20 cellular contexts compared by ENCODE assay signal in the genomic region with DNA sequence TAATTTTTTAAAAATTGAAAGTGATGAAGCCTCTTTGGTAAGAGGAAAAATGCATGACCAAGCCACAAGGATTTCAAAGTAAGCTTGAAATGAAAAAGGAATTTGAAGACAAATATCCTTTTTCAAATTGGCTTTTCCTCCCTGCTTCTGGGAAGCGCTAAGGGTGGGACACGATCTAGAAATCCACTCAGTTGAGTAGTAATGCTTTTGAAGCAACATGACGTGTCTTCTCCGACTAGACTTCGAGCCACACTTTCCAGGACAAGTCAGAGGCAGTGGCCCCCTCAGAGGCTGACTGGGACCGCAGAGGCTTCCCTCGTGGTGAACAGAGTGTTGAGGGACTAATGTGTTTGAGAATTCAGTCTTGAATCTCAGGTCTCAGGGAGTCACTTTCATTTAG. TPM values are rescaled to one million over a fixed set of nuclear protein-coding genes. Genes with fewer than 3 reads are reported as not detected.
A peak's percentile ranks its signal among the peaks of the same experiment; 100 is the strongest.
DNase-seq lines count a peak whose midpoint lies in the region; ATAC-seq and TF ChIP-seq lines count a peak whose summit lies in the region.
"Had no signal": no experiment of that assay in that cellular context is flagged by ENCODE, and none has a peak within 500 bp of the region (broad histone marks: within the 10 kb centered on the region; RNA-seq: fewer than 3 reads in every experiment).

No MANE protein-coding gene starts in this region.

- dilution Hi-C loops in IMR-90 (cut with HindIII; ENCODE audit: low sequenced_read_pairs, unreplicated experiment): no loop called here

- POLR2A ChIA-PET in IMR-90 (lab: Charles Lee; ENCODE audit: unreplicated experiment): no interaction called here

- in situ Hi-C loops in IMR-90 (cut with MboI; ENCODE audit: low sequenced_read_pairs): no loop called here

- no peak overlapping the region for H3K56ac ChIP-seq in IMR-90 (ENCODE audit: extremely low read depth, insufficient read depth, low read length)

- H3K4me1 ChIP-seq in IMR-90 (ENCODE audit: control insufficient read depth, insufficient read depth, low read length): peaks cover 28% of the 10 kb centered on the region

- H3K14ac ChIP-seq in IMR-90 (replicated peaks; ENCODE audit: low read depth, low read length): peak overlapping the region; percentile 48

- 49% methylated on average over 5 of the region's 7 CpGs; no CpG with 5 or more reads in 1 of the 2 experiments for WGBS in IMR-90 (ENCODE audit: extremely low coverage in 2 of 2, insufficient read length in 1 of 2), 2 experiments

- no TSS peak for BruUV-seq in IMR-90 (replicated peaks; lab: Mats Ljungman, UMichigan)

- H3K18ac ChIP-seq in IMR-90 (ENCODE audit: low read depth, low read length): peak overlapping the region; percentile 56

- H3K27me3 ChIP-seq in IMR-90 (ENCODE audit: control insufficient read depth, insufficient read depth, low read length): no peaks in the 10 kb centered on the region

- peak overlapping the region; percentile 15; the same call in 1 of the 3 replicates for H2BK15ac ChIP-seq in IMR-90 (ENCODE audit: low read depth, low read length)

- no peak overlapping the region for H2AK9ac ChIP-seq in IMR-90 (replicated peaks; ENCODE audit: low read depth, low read length, poor library complexity)

- H4K91ac ChIP-seq in IMR-90 (ENCODE audit: insufficient read depth, low read depth, low read length): peak overlapping the region; percentile 52; the same call in 1 of the 2 replicates

- CTCF ChIA-PET in IMR-90 (lab: Yijun Ruan, JAX): interaction anchor here (1.0 kb wide), 1 partner anchor 41 kb away, joined by 3 read pairs; no protein-coding TSS in a partner anchor

- no peak for TF ChIP-seq RAD21 in IMR-90 (IDR thresholded peaks at IDR 0.05; ENCODE audit: low read length)

- H3K4me2 ChIP-seq in IMR-90 (ENCODE audit: low read depth, low read length): peak overlapping the region; percentile 38

- no peaks in the 10 kb centered on the region for H3K36me3 ChIP-seq in IMR-90 (ENCODE audit: control insufficient read depth, insufficient read depth, low read length)

- TF ChIP-seq POLR2A in IMR-90 (IDR thresholded peaks at IDR 0.05; ENCODE audit: low read depth, low read length): no peak

- H2BK120ac ChIP-seq in IMR-90 (ENCODE audit: low read depth, low read length): peak overlapping the region; percentile 56

- no peak overlapping the region for H3K4me3 ChIP-seq in IMR-90 (ENCODE audit: insufficient read depth, low read depth, low read length)
- H3K4me3 ChIP-seq: GM12878, K562 had no signal

- peak overlapping the region; percentile 0; the same call in 1 of the 2 replicates for H3K27ac ChIP-seq in IMR-90 (ENCODE audit: insufficient read depth, low read length)

- H3K9me3 ChIP-seq in IMR-90 (ENCODE audit: control insufficient read depth, insufficient read depth, low read length): no peaks in the 10 kb centered on the region

- H2AFZ ChIP-seq in IMR-90 (replicated peaks; ENCODE audit: low read length, poor library complexity): peak overlapping the region; percentile 45

- no peak overlapping the region for H2BK5ac ChIP-seq in IMR-90 (ENCODE audit: low read depth, low read length, poor library complexity, severe bottlenecking)

- no peak for ATAC-seq in IMR-90 (ENCODE audit: low read depth)
- peak; percentile 55 for ATAC-seq in sciatic nerve
- ATAC-seq in GM18498 (IDR thresholded peaks at IDR 0.05; ENCODE audit: unreplicated experiment): no peak
- ATAC-seq: CD8-positive, alpha-beta T cell; GM12878 had no signal

- peak overlapping the region; percentile 57 for H2AK5ac ChIP-seq in IMR-90 (ENCODE audit: low read depth, low read length)

- peak overlapping the region; percentile 77 for H3K4ac ChIP-seq in IMR-90 (ENCODE audit: low read depth, low read length)

- H3K23ac ChIP-seq in IMR-90 (ENCODE audit: low read depth, low read length): peak overlapping the region; percentile 54; the same call in 1 of the 2 replicates

- H4K5ac ChIP-seq in IMR-90 (ENCODE audit: low read depth, low read length): no peak overlapping the region

- H4K20me1 ChIP-seq in IMR-90 (ENCODE audit: insufficient read depth, low read length): 0 out of 2 replicates have a peak, but pooled peaks cover 4% of the 10 kb centered on the region

- DNase-seq in IMR-90 (peak; percentile 8), fibroblast of peridontal ligament (ENCODE audit: extremely low read depth) (peak; percentile 19), sciatic nerve (ENCODE audit: low spot score) (no peak), ureter (ENCODE audit: low spot score) (no peak), KG1 (lab: John Stamatoyannopoulos, UW) (no peak)
- DNase-seq in stimulated activated CD4-positive, alpha-beta T cell treated with anti-CD3 and anti-CD28 coated beads, Interleukin-15, amount 100 ng/mL, for 24 hours: no peak
- DNase-seq: CD8-positive, alpha-beta T cell; DMS79 treated with DMSO at 0.1 percent for 48 hours; GOT3; MV-4-11; NCI-H187 treated with DMSO at 0.1 percent for 48 hours; NCI-H526 treated with DMSO at 0.1 percent for 48 hours; NK-92 treated with Interleukin-12 subunit alpha and Interleukin-12 subunit beta, amount 100 ng/mL, for 24 hours; RPMI8226; SIG-M5 had no signal

- peaks cover 19% of the 10 kb centered on the region for H3K9me1 ChIP-seq in IMR-90 (ENCODE audit: insufficient read depth, low read length)

- peak overlapping the region; percentile 69 for H2BK20ac ChIP-seq in IMR-90 (ENCODE audit: low read depth, low read length)

- H4K8ac ChIP-seq in IMR-90 (ENCODE audit: low read depth in 2 of 2, low read length in 2 of 2): peak overlapping the region in 1 of 2 experiments; percentile 41; a peak in 2 of 4 replicates

- TF ChIP-seq CTCF in IMR-90 (conservative IDR thresholded peaks at IDR 0.05; ENCODE audit: low read depth, low read length): no peak

- H3K79me1 ChIP-seq in IMR-90 (ENCODE audit: low read depth in 1 of 2, low read length in 2 of 2): 0 out of 4 replicates have a peak, but pooled peaks cover 0 to 3% of the 10 kb centered on the region in 2 experiments

- no peak overlapping the region for H3K9ac ChIP-seq in IMR-90 (ENCODE audit: low read depth, low read length)

- intact Hi-C loops in IMR-90 (cut with micrococcal nuclease) (no loop called here), sciatic nerve (cut with DNase I) (no loop called here)

TF ChIP-seq in IMR-90, 13 proteins besides CTCF, POLR2A, EP300 and RAD21:
- TF ChIP-seq FOS (IDR thresholded peaks at IDR 0.05; ENCODE audit: low read depth, low read length) (no peak), CHD1 (IDR thresholded peaks at IDR 0.05; ENCODE audit: low read depth, low read length) (no peak), RFX5 (IDR thresholded peaks at IDR 0.05; ENCODE audit: low read depth, low read length) (no peak), MAFK (IDR thresholded peaks at IDR 0.05; ENCODE audit: low read depth, low read length) (no peak), CEBPB (IDR thresholded peaks at IDR 0.05; ENCODE audit: low read depth, low read length) (no peak), ELK1 (IDR thresholded peaks at IDR 0.05; ENCODE audit: borderline replicate concordance, low read depth, low read length) (no peak), MAZ (IDR thresholded peaks at IDR 0.05; ENCODE audit: borderline replicate concordance, low read depth, low read length) (no peak), BHLHE40 (IDR thresholded peaks at IDR 0.05; ENCODE audit: low read depth, low read length) (no peak), SMC3 (IDR thresholded peaks at IDR 0.05; ENCODE audit: low read depth, low read length) (no peak), RCOR1 (IDR thresholded peaks at IDR 0.05; ENCODE audit: insufficient replicate concordance, low read length) (no peak), NFE2L2 (IDR thresholded peaks at IDR 0.05; ENCODE audit: low read depth, low read length) (no peak), MXI1 (IDR thresholded peaks at IDR 0.05; ENCODE audit: borderline replicate concordance, low read depth, low read length) (no peak), USF2 (IDR thresholded peaks at IDR 0.05; ENCODE audit: low read depth, low read length) (no peak)

RNA-seq across cellular contexts. Expression of gene KREMEN1, which starts 39.8 kb away (rescaled TPM):
- total RNA-seq in IMR-90 (2012; rRNA removed) (2.5 and 2.9 TPM in 2 replicates), sciatic nerve (21.5 TPM), ureter (16.5 TPM)
- 4.6 and 5.1 TPM in 2 replicates for polyA plus RNA-seq in IMR-90 (2012; rRNA removed)
- polyA plus RNA-seq in IMR-90 (2012; cell fraction: cytosol; rRNA removed): 2.1 and 4.9 TPM in 2 replicates
- 2.4 and 2.8 TPM in 2 replicates for polyA plus RNA-seq in IMR-90 (2012; cell fraction: nucleus; rRNA removed; ENCODE audit: low replicate concordance)
- total RNA-seq: CD8-positive, alpha-beta T cell; OCI-LY7 had no signal

RNA-seq across cellular contexts. Expression of gene C22orf31, which starts 51.0 kb away (rescaled TPM):
- not detected in 2 replicates for total RNA-seq in IMR-90 (2012; rRNA removed)
- not detected in 2 replicates for polyA plus RNA-seq in IMR-90 (2012; rRNA removed)
- polyA plus RNA-seq in IMR-90 (2012; cell fraction: cytosol; rRNA removed): not detected in 2 replicates
- polyA plus RNA-seq in IMR-90 (2012; cell fraction: nucleus; rRNA removed; ENCODE audit: low replicate concordance): not detected in 2 replicates
- not detected for total RNA-seq in sciatic nerve
- total RNA-seq in ureter: not detected
- total RNA-seq: CD8-positive, alpha-beta T cell; GM12878; K562; OCI-LY7 had no signal
- polyA plus RNA-seq: BJ, GM12878, K562 had no signal

Comparison
In these comparisons a context has a peak if more than half of its experiments do, and no peak if none do; other contexts are left out.
1. DNase-seq: peak in IMR-90 (single experiment) and fibroblast of peridontal ligament (single experiment); none in sciatic nerve (single experiment), ureter (single experiment), stimulated activated CD4-positive, alpha-beta T cell treated with anti-CD3 and anti-CD28 coated beads, Interleukin-15, amount 100 ng/mL, for 24 hours (single experiment) and KG1 (single experiment).